Comparison of ENCODE assay signal across 18 cellular contexts in the genomic region with DNA sequence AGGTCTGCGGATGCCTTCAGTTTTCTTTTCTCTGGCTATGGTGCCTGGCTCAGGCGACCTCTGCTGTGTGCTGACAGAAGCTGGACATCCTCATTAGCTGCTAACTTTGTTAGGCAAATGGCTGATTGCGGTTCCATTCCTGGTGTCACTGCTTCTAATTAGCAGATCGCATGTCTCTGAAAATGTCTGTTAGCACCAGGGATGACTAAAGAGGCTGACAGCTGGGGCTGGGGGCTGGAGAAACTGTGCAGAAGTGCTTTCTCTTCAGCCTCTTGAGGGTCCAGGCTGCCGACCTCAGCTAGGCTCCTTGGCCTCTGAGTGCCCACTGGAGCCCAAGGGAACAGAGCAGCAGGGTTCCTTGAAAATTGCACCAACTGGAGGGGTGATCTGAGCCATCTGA. TPM values are rescaled to one million over a fixed set of nuclear protein-coding genes. Genes with fewer than 3 reads are reported as not detected.
DNase-seq lines count a peak whose midpoint lies in the region; ATAC-seq, FAIRE-seq and TF ChIP-seq lines count a peak whose summit lies in the region.
"Had no signal": no experiment of that assay in that cellular context is flagged by ENCODE, and none has a peak within 500 bp of the region (broad histone marks: within the 10 kb centered on the region; RNA-seq: fewer than 3 reads in every experiment).

No MANE protein-coding gene starts in this region.

- no peak for DNase-seq in cardiac muscle cell (ENCODE audit: low read depth in 1 of 2, low spot score in 1 of 2)
- DNase-seq in heart left ventricle = no peak
- DNase-seq in bronchial epithelial cell (ENCODE audit: low read depth) = no peak
- DNase-seq in left lobe of liver (ENCODE audit: low spot score) = peak; percentile 32
- peak; percentile 65 for DNase-seq in posterior vena cava (ENCODE audit: low spot score)
- DNase-seq in activated T-helper 2 cell treated with anti-CD3 and anti-CD28 coated beads, Interferon-gamma antibody, Interleukin-2, Interleukin-4, amounts not matched to agents 10 μg/mL and 5 μg/mL and 100 μg/mL, durations not matched to agents 14 hours and 24 hours and 36 hours (ENCODE audit: low spot score) = no peak
- DNase-seq in cerebellar nuclear complex (lab: John Stamatoyannopoulos, UW) = no peak
- DNase-seq: BE2C; CD4-positive, alpha-beta memory T cell; DMS79 treated with DMSO at 0.1 percent for 48 hours; EL; GOT3; HFFc6 had no signal

- ATAC-seq in heart left ventricle (no peak), left lobe of liver (no peak)
- ATAC-seq: A549 had no signal

- H3K9me3 ChIP-seq in cardiac muscle cell (ENCODE audit: low read depth) = no peaks in the 10 kb centered on the region
- H3K9me3 ChIP-seq in heart left ventricle = peaks cover 0 to 19% (median 0%) of the 10 kb centered on the region in 12 donors
- H3K9me3 ChIP-seq: BE2C had no signal

- H3K27ac Mint-ChIP-seq in activated T-helper 2 cell treated with anti-CD3 and anti-CD28 coated beads, Interferon-gamma antibody, Interleukin-2, Interleukin-4, amounts not matched to agents 10 μg/mL and 5 μg/mL and 100 μg/mL, durations not matched to agents 14 hours and 24 hours and 36 hours = no peak overlapping the region
- H3K27ac Mint-ChIP-seq: CD4-positive, alpha-beta memory T cell; HFFc6 had no signal

- peak; percentile 13 for FAIRE-seq in bronchial epithelial cell (lab: Jason Lieb, UNC)
- FAIRE-seq: A549, G401.6, GM12891 had no signal

- no peaks in the 10 kb centered on the region for H3K9me3 Mint-ChIP-seq in activated T-helper 2 cell treated with anti-CD3 and anti-CD28 coated beads, Interferon-gamma antibody, Interleukin-2, Interleukin-4, amounts not matched to agents 10 μg/mL and 5 μg/mL and 100 μg/mL, durations not matched to agents 14 hours and 24 hours and 36 hours

- TF ChIP-seq POLR2A in heart left ventricle (IDR thresholded peaks at IDR 0.05) = no peak

- H3K4me1 Mint-ChIP-seq in activated T-helper 2 cell treated with anti-CD3 and anti-CD28 coated beads, Interferon-gamma antibody, Interleukin-2, Interleukin-4, amounts not matched to agents 10 μg/mL and 5 μg/mL and 100 μg/mL, durations not matched to agents 14 hours and 24 hours and 36 hours (ENCODE audit: low read depth) = no peaks in the 10 kb centered on the region

- H3K4me3 ChIP-seq in cardiac muscle cell (no peak overlapping the region), heart left ventricle (no peak overlapping the region), bronchial epithelial cell (ENCODE audit: low read depth, low read length) (no peak overlapping the region)
- H3K4me3 ChIP-seq: A549, HAP-1 had no signal

- TF ChIP-seq CTCF in cardiac muscle cell (IDR thresholded peaks at IDR 0.05; ENCODE audit: low read depth, low read length) = no peak
- TF ChIP-seq CTCF in heart left ventricle (IDR thresholded peaks at IDR 0.05) = no peak
- no peak for TF ChIP-seq CTCF in bronchial epithelial cell (IDR thresholded peaks at IDR 0.05; ENCODE audit: insufficient read depth, low read length, severe bottlenecking)

- H3K27ac ChIP-seq in cardiac muscle cell (peak overlapping the region; percentile 63), heart left ventricle (no peak overlapping the region)
- H3K27ac ChIP-seq: A549, C4-2B had no signal

- WGBS in heart left ventricle, 4 donors = 79 to 85% (median 81%) methylated on average over 5 of the region's 5 CpGs

- no peaks in the 10 kb centered on the region for H3K36me3 Mint-ChIP-seq in activated T-helper 2 cell treated with anti-CD3 and anti-CD28 coated beads, Interferon-gamma antibody, Interleukin-2, Interleukin-4, amounts not matched to agents 10 μg/mL and 5 μg/mL and 100 μg/mL, durations not matched to agents 14 hours and 24 hours and 36 hours (ENCODE audit: low read depth)

- no peaks in the 10 kb centered on the region for H3K36me3 ChIP-seq in cardiac muscle cell
- no peaks in the 10 kb centered on the region for H3K36me3 ChIP-seq in heart left ventricle
- no peaks in the 10 kb centered on the region for H3K36me3 ChIP-seq in bronchial epithelial cell (ENCODE audit: control insufficient read depth, insufficient read depth, low read length)
- H3K36me3 ChIP-seq: HAP-1 had no signal

- H3K4me1 ChIP-seq in cardiac muscle cell (ENCODE audit: low read depth) = peaks cover 47% of the 10 kb centered on the region
- peaks cover 0 to 38% (median 17%) of the 10 kb centered on the region in 12 donors for H3K4me1 ChIP-seq in heart left ventricle
- H3K4me1 ChIP-seq: HAP-1 had no signal

- H3K4me3 Mint-ChIP-seq in activated T-helper 2 cell treated with anti-CD3 and anti-CD28 coated beads, Interferon-gamma antibody, Interleukin-2, Interleukin-4, amounts not matched to agents 10 μg/mL and 5 μg/mL and 100 μg/mL, durations not matched to agents 14 hours and 24 hours and 36 hours (ENCODE audit: low read depth) = no peak overlapping the region
- H3K4me3 Mint-ChIP-seq: CD4-positive, alpha-beta memory T cell; HFFc6 had no signal

- intact Hi-C loops in heart left ventricle (cut with DNase I) (no loop called here), posterior vena cava (cut with DNase I) (no loop called here)
- intact Hi-C loops in activated T-helper 2 cell treated with anti-CD3 and anti-CD28 coated beads, Interferon-gamma antibody, Interleukin-2, Interleukin-4, amounts not matched to agents 10 μg/mL and 5 μg/mL and 100 μg/mL, durations not matched to agents 14 hours and 24 hours and 36 hours (cut with micrococcal nuclease) = no loop called here

- H3K27me3 ChIP-seq in cardiac muscle cell (no peaks in the 10 kb centered on the region), heart left ventricle (no peaks in the 10 kb centered on the region), bronchial epithelial cell (ENCODE audit: control insufficient read depth, insufficient read depth, low read length) (no peaks in the 10 kb centered on the region)
- H3K27me3 ChIP-seq: BE2C had no signal

- H3K27me3 Mint-ChIP-seq in activated T-helper 2 cell treated with anti-CD3 and anti-CD28 coated beads, Interferon-gamma antibody, Interleukin-2, Interleukin-4, amounts not matched to agents 10 μg/mL and 5 μg/mL and 100 μg/mL, durations not matched to agents 14 hours and 24 hours and 36 hours (ENCODE audit: low read depth) = no peaks in the 10 kb centered on the region
- H3K27me3 Mint-ChIP-seq: CD4-positive, alpha-beta memory T cell had no signal

RNA-seq across cellular contexts. Expression of a gene that starts 39.3 kb away (rescaled TPM):
- total RNA-seq in cardiac muscle cell = 76.0 and 80.1 TPM in 2 replicates
- polyA plus RNA-seq in cardiac muscle cell = 94.9 and 102 TPM in 2 replicates
- total RNA-seq in heart left ventricle = 10 to 100 TPM in 5 of 9 donors, 1 to 10 TPM in 4; 7.7 to 14.2 (median 10.7) TPM
- polyA plus RNA-seq in heart left ventricle = 10 to 100 TPM; 11.6 to 29.3 TPM
- 25.5 and 36.6 TPM in 2 replicates for total RNA-seq in bronchial epithelial cell
- 3.8 TPM for total RNA-seq in left lobe of liver
- total RNA-seq in posterior vena cava = 10 to 100 TPM in 1 of 2 donors, 1 to 10 TPM in 1; 7.3 to 10.1 TPM
- total RNA-seq in activated T-helper 2 cell treated with anti-CD3 and anti-CD28 coated beads, Interferon-gamma antibody, Interleukin-2, Interleukin-4, amounts not matched to agents 10 μg/mL and 5 μg/mL and 100 μg/mL, durations not matched to agents 14 hours and 24 hours and 36 hours = 9.1 and 15.7 TPM in 2 replicates

Comparison
In these comparisons a context has a peak if more than half of its experiments do, and no peak if none do; other contexts are left out.
1. DNase-seq: peak in left lobe of liver (single experiment) and posterior vena cava (single experiment); none in cardiac muscle cell (0 of 2), heart left ventricle (0 of 5), bronchial epithelial cell (single experiment), activated T-helper 2 cell treated with anti-CD3 and anti-CD28 coated beads, Interferon-gamma antibody, Interleukin-2, Interleukin-4, amounts not matched to agents 10 μg/mL and 5 μg/mL and 100 μg/mL, durations not matched to agents 14 hours and 24 hours and 36 hours (single experiment) and cerebellar nuclear complex (0 of 2).